ENCODE assay signal across 8 cellular contexts in genomic region chr16:69448470-69449193, GRCh38. TPM values are rescaled to one million over a fixed set of nuclear protein-coding genes. Genes with fewer than 3 reads are reported as not detected.
DNase-seq lines count a peak whose midpoint lies in the region; ATAC-seq and TF ChIP-seq lines count a peak whose summit lies in the region.
"Had no signal": no experiment of that assay in that cellular context is flagged by ENCODE, and none has a peak within 500 bp of the region (broad histone marks: within the 10 kb centered on the region; RNA-seq: fewer than 3 reads in every experiment).

No MANE protein-coding gene starts in this region.

- H3K27me3 ChIP-seq in sigmoid colon, result no peaks in the 10 kb centered on the region

- TF ChIP-seq POLR2A in sigmoid colon (IDR thresholded peaks at IDR 0.05), result no peak

- H3K36me3 ChIP-seq in sigmoid colon, result peaks cover 0 to 10% (median 3%) of the 10 kb centered on the region in 4 donors

- peak; percentile 29 for DNase-seq in HCEC 1CT
- DNase-seq in NCI-H82 treated with DMSO at 0.1 percent for 48 hours (lab: John Stamatoyannopoulos, UW; ENCODE audit: unreplicated experiment), result peak; percentile 44
- DNase-seq in fibroblast of the aortic adventitia (ENCODE audit: low read depth), result peak; percentile 67
- no peak for DNase-seq in sigmoid colon
- no peak for DNase-seq in NOMO-1 treated with dmso at 0.1 percent for 144 hours (lab: John Stamatoyannopoulos, UW; ENCODE audit: unreplicated experiment)
- DNase-seq: NCI-H510A treated with DMSO at 0.1 percent for 48 hours had no signal

- TF ChIP-seq CTCF in fibroblast of the aortic adventitia (IDR thresholded peaks at IDR 0.05; ENCODE audit: insufficient read depth, low read length), result no peak
- no peak for TF ChIP-seq CTCF in sigmoid colon (IDR thresholded peaks at IDR 0.05)

- 20 to 55% methylated on average over 3 of the region's 3 CpGs for WGBS in sigmoid colon, 2 donors

- no peak for TF ChIP-seq EP300 in sigmoid colon (IDR thresholded peaks at IDR 0.05)

- no peak for ATAC-seq in GM19351 (IDR thresholded peaks at IDR 0.05; ENCODE audit: unreplicated experiment)
- no peak for ATAC-seq in HG02678 (IDR thresholded peaks at IDR 0.05; ENCODE audit: unreplicated experiment)

- H3K4me1 ChIP-seq in sigmoid colon, result peaks cover 0 to 32% (median 28%) of the 10 kb centered on the region in 4 donors

- H3K27ac ChIP-seq in sigmoid colon, result peak overlapping the region in 3 of 4 donors; percentile 35 to 65 (median 44)

- H3K9me3 ChIP-seq in sigmoid colon, result no peaks in the 10 kb centered on the region

- H3K4me3 ChIP-seq in fibroblast of the aortic adventitia (ENCODE audit: low read depth, low read length), result no peak overlapping the region
- H3K4me3 ChIP-seq in sigmoid colon, result no peak overlapping the region

- intact Hi-C loops in sigmoid colon (cut with DNase I), result no loop called here

RNA-seq across cellular contexts. Expression of gene CYB5B, which starts 24.2 kb away (rescaled TPM):
- total RNA-seq in fibroblast of the aortic adventitia (ENCODE audit: low replicate concordance), result 31.0 and 99.4 TPM in 2 replicates
- total RNA-seq in sigmoid colon, result 10 to 100 TPM; 24.4 to 43.8 (median 34.7) TPM
- 100 to 1,000 TPM; 129 to 196 (median 138) TPM for polyA plus RNA-seq in sigmoid colon

Comparison
In these comparisons a context has a peak if more than half of its experiments do, and no peak if none do; other contexts are left out.
1. DNase-seq: peak in HCEC 1CT (single experiment), NCI-H82 treated with DMSO at 0.1 percent for 48 hours (single experiment) and fibroblast of the aortic adventitia (single experiment); none in sigmoid colon (single experiment) and NOMO-1 treated with dmso at 0.1 percent for 144 hours (single experiment).